13 cellular contexts compared by ENCODE assay signal in genomic region chr12:1171657-1172056, GRCh38.
A peak's percentile ranks its signal among the peaks of the same experiment; 100 is the strongest.
DNase-seq lines count a peak whose midpoint lies in the region; ATAC-seq, FAIRE-seq and TF ChIP-seq lines count a peak whose summit lies in the region.
"Had no signal": no experiment of that assay in that cellular context is flagged by ENCODE, and none has a peak within 500 bp of the region (broad histone marks: within the 10 kb centered on the region; RNA-seq: fewer than 3 reads in every experiment).

No MANE protein-coding gene starts in this region.

- peaks cover 2% of the 10 kb centered on the region for H3K27me3 Mint-ChIP-seq in neural progenitor cell (ENCODE audit: insufficient read depth, low read depth)
- H3K27me3 Mint-ChIP-seq: activated naive CD8-positive, alpha-beta T cell treated with anti-CD3 and anti-CD28 coated beads, Interleukin-2, amount 50 U/mL, for 24 hours had no signal

- H3K27ac ChIP-seq in K562 (ENCODE audit: extremely low read depth, low read depth, low read length) (no peak overlapping the region), neural progenitor cell (peak overlapping the region; percentile 53)
- H3K27ac ChIP-seq: uterus had no signal

- H3K27ac Mint-ChIP-seq in neural progenitor cell: peak overlapping the region; percentile 53
- H3K27ac Mint-ChIP-seq: activated naive CD8-positive, alpha-beta T cell treated with anti-CD3 and anti-CD28 coated beads, Interleukin-2, amount 50 U/mL, for 24 hours had no signal

- peak overlapping the region; percentile 46 for H3K4me3 Mint-ChIP-seq in neural progenitor cell
- H3K4me3 Mint-ChIP-seq: activated naive CD8-positive, alpha-beta T cell treated with anti-CD3 and anti-CD28 coated beads, Interleukin-2, amount 50 U/mL, for 24 hours had no signal

- no CpG with 5 or more reads among the region's 1 CpG for WGBS in K562 (ENCODE audit: insufficient coverage, low coverage, missing lambda C conversion rate)

- no peak for TF ChIP-seq RAD21 in K562 (CRISPR knock-in tag; conservative IDR thresholded peaks at IDR 0.05 in 1 of 2, IDR thresholded peaks at IDR 0.05 in 1 of 2)

- H3F3A ChIP-seq in neural progenitor cell (ENCODE audit: low read depth): peaks cover 9% of the 10 kb centered on the region

- H4K20me1 ChIP-seq in K562 (replicated peaks; ENCODE audit: control insufficient read depth, insufficient read depth, low read length): 0 out of 2 replicates have a peak, but pooled peaks cover 4% of the 10 kb centered on the region
- peaks cover 5% of the 10 kb centered on the region for H4K20me1 ChIP-seq in neural progenitor cell (ENCODE audit: low read depth)

- no peaks in the 10 kb centered on the region for H3K79me2 ChIP-seq in K562 (ENCODE audit: control insufficient read depth, insufficient read depth, low read length)
- no peaks in the 10 kb centered on the region for H3K79me2 ChIP-seq in neural progenitor cell (ENCODE audit: low read depth)

- TF ChIP-seq POLR2A in K562 (conservative IDR thresholded peaks at IDR 0.05): no peak

- peaks cover 13% of the 10 kb centered on the region for H3K36me3 Mint-ChIP-seq in neural progenitor cell

- in situ Hi-C loops in HAP-1 (cut with MboI; ENCODE audit: low sequenced_read_pairs) (no loop called here), K562 (cut with MboI) (no loop called here)

- no peaks in the 10 kb centered on the region for H3K27me3 ChIP-seq in HAP-1 (ENCODE audit: low read depth)
- H3K27me3 ChIP-seq in K562 (ENCODE audit: control insufficient read depth in 2 of 2, insufficient read depth in 2 of 2, low read length in 2 of 2): no peaks in the 10 kb centered on the region
- no peaks in the 10 kb centered on the region for H3K27me3 ChIP-seq in neural progenitor cell
- H3K27me3 ChIP-seq: uterus had no signal

- H3K4me1 ChIP-seq in HAP-1 (peaks cover 22% of the 10 kb centered on the region), K562 (replicated peaks in 1 of 2; ENCODE audit: control insufficient read depth in 2 of 2, insufficient read depth in 2 of 2, low read length in 2 of 2) (no peaks in the 10 kb centered on the region), neural progenitor cell (peaks cover 20% of the 10 kb centered on the region)
- H3K4me1 ChIP-seq: uterus had no signal

- H3K9ac ChIP-seq in K562 (ENCODE audit: insufficient read depth in 1 of 2, low read depth in 2 of 2, low read length in 2 of 2) (no peak overlapping the region), neural progenitor cell (no peak overlapping the region)

- intact Hi-C loops in K562 (cut with micrococcal nuclease): no loop called here

- H3K4me2 ChIP-seq in K562 (ENCODE audit: insufficient read depth, low read length) (no peak overlapping the region), neural progenitor cell (peak overlapping the region; percentile 76)

- peak; percentile 72; the same call in 1 of the 2 replicates for TF ChIP-seq EP300 in K562 (IDR thresholded peaks at IDR 0.05; ENCODE audit: low read length)

- H3K9me3 Mint-ChIP-seq in neural progenitor cell: peaks cover 5% of the 10 kb centered on the region
- H3K9me3 Mint-ChIP-seq: activated naive CD8-positive, alpha-beta T cell treated with anti-CD3 and anti-CD28 coated beads, Interleukin-2, amount 50 U/mL, for 24 hours had no signal

- H3K36me3 ChIP-seq in HAP-1 (replicated peaks) (no peaks in the 10 kb centered on the region), K562 (ENCODE audit: control insufficient read depth, insufficient read depth, low read length) (no peaks in the 10 kb centered on the region), neural progenitor cell (no peaks in the 10 kb centered on the region)
- H3K36me3 ChIP-seq: uterus had no signal

- BruUV-seq in K562 (replicated peaks; lab: Mats Ljungman, UMichigan): no TSS peak

- CTCF ChIA-PET in K562 (lab: Yijun Ruan, JAX; ENCODE audit: low intra/inter-chr PET ratio): no interaction called here

- FAIRE-seq in K562 (lab: Jason Lieb, UNC): no peak
- FAIRE-seq: H1, TTC549 had no signal

- no peak for TF ChIP-seq CTCF in K562 (IDR thresholded peaks at IDR 0.05 in 2 of 3, conservative IDR thresholded peaks at IDR 0.05 in 1 of 3; ENCODE audit: insufficient read depth in 2 of 3, low read depth in 1 of 3, low read length in 3 of 3)
- no peak for TF ChIP-seq CTCF in neural progenitor cell (IDR thresholded peaks at IDR 0.05)

- no peaks in the 10 kb centered on the region for H3K9me3 ChIP-seq in HAP-1
- no peaks in the 10 kb centered on the region for H3K9me3 ChIP-seq in K562 (replicated peaks; ENCODE audit: control insufficient read depth, insufficient read depth, low read depth, low read length)
- no peaks in the 10 kb centered on the region for H3K9me3 ChIP-seq in neural progenitor cell (ENCODE audit: low read depth)
- H3K9me3 ChIP-seq: uterus had no signal

- H3K4me3 ChIP-seq in HAP-1: no peak overlapping the region
- H3K4me3 ChIP-seq in K562: no peak overlapping the region
- H3K4me3 ChIP-seq in neural progenitor cell: peak overlapping the region; percentile 24
- H3K4me3 ChIP-seq: uterus had no signal

- DNase-seq in HAP-1 (ENCODE audit: low spot score in 2 of 2): peak; percentile 54 to 85
- peak; percentile 87 for DNase-seq in NCI-H2171 (lab: John Stamatoyannopoulos, UW)
- DNase-seq in K562 (ENCODE audit: extremely low read depth in 1 of 4, low spot score in 3 of 4): peak in 1 of 4 experiments; percentile 35
- DNase-seq in neural progenitor cell (ENCODE audit: low spot score): peak; percentile 80
- DNase-seq in ureter (ENCODE audit: low spot score): no peak
- DNase-seq in stimulated activated CD4-positive, alpha-beta T cell treated with anti-CD3 and anti-CD28 coated beads, Interleukin-4, amount 100 ng/mL, for 4 hours: no peak
- no peak for DNase-seq in activated CD4-positive, alpha-beta T cell treated with anti-CD3 and anti-CD28 coated beads, Interleukin-2, amount 50 U/mL, for 1 hour
- DNase-seq: activated naive CD8-positive, alpha-beta T cell treated with anti-CD3 and anti-CD28 coated beads, Interleukin-2, amount 50 U/mL, for 24 hours; IMR-90; uterus had no signal

- H3K4me1 Mint-ChIP-seq in neural progenitor cell: peaks cover 24% of the 10 kb centered on the region
- H3K4me1 Mint-ChIP-seq: activated naive CD8-positive, alpha-beta T cell treated with anti-CD3 and anti-CD28 coated beads, Interleukin-2, amount 50 U/mL, for 24 hours had no signal

- POLR2A ChIA-PET in K562 (lab: Yijun Ruan, JAX): interaction anchor here (0.5 to 0.9 kb wide), 2 partner anchors 13 to 856 kb away, joined by 3 read pairs; no protein-coding TSS in a partner anchor

- H3K9me1 ChIP-seq in K562 (ENCODE audit: control insufficient read depth, insufficient read depth, low read length): no peaks in the 10 kb centered on the region

- H2AFZ ChIP-seq in K562 (ENCODE audit: low read depth, low read length): no peak overlapping the region
- no peak overlapping the region for H2AFZ ChIP-seq in neural progenitor cell (replicated peaks)

- ATAC-seq in K562 (no peak), GM21529 (IDR thresholded peaks at IDR 0.05; ENCODE audit: unreplicated experiment) (no peak)
- ATAC-seq: activated naive CD8-positive, alpha-beta T cell treated with anti-CD3 and anti-CD28 coated beads, Interleukin-2, amount 50 U/mL, for 24 hours had no signal

TF ChIP-seq in K562, 482 proteins besides CTCF, POLR2A, EP300 and RAD21 (continues in another document):
- peak in 1 of 2 experiments; percentile 69; a peak in 2 of 4 replicates for TF ChIP-seq FOXA3 (CRISPR knock-in tag; conservative IDR thresholded peaks at IDR 0.05 in 1 of 2, IDR thresholded peaks at IDR 0.05 in 1 of 2)
- no peak for TF ChIP-seq FOXO4 (CRISPR knock-in tag; IDR thresholded peaks at IDR 0.05)
- TF ChIP-seq ZBTB2 (IDR thresholded peaks at IDR 0.05): no peak
- TF ChIP-seq FOXM1 (IDR thresholded peaks at IDR 0.05; ENCODE audit: low read depth): peak; percentile 66; the same call in 1 of the 2 replicates
- no peak for TF ChIP-seq FOXM1 (CRISPR knock-in tag; IDR thresholded peaks at IDR 0.05; ENCODE audit: low read depth)
- TF ChIP-seq MYNN (IDR thresholded peaks at IDR 0.05): no peak
- no peak for TF ChIP-seq MYNN (CRISPR knock-in tag; IDR thresholded peaks at IDR 0.05)
- TF ChIP-seq PKNOX1 (IDR thresholded peaks at IDR 0.05): peak; percentile 90
- TF ChIP-seq RCOR1 (IDR thresholded peaks at IDR 0.05; ENCODE audit: borderline replicate concordance in 1 of 2, low read depth in 2 of 2, low read length in 2 of 2): peak; percentile 97 to 100
- no peak for TF ChIP-seq ZNF232 (CRISPR knock-in tag; IDR thresholded peaks at IDR 0.05)
- no peak for TF ChIP-seq PCBP2 (IDR thresholded peaks at IDR 0.05; ENCODE audit: low read depth, low read length, poor library complexity, severe bottlenecking)
- no peak for TF ChIP-seq ZNF444 (CRISPR knock-in tag; IDR thresholded peaks at IDR 0.05)
- TF ChIP-seq ZNF121 (CRISPR knock-in tag; conservative IDR thresholded peaks at IDR 0.05): no peak

Comparison
In these comparisons a context has a peak if more than half of its experiments do, and no peak if none do; other contexts are left out.
1. DNase-seq: peak in HAP-1 (2 of 2), NCI-H2171 (single experiment) and neural progenitor cell (single experiment); none in ureter (single experiment), stimulated activated CD4-positive, alpha-beta T cell treated with anti-CD3 and anti-CD28 coated beads, Interleukin-4, amount 100 ng/mL, for 4 hours (0 of 2) and activated CD4-positive, alpha-beta T cell treated with anti-CD3 and anti-CD28 coated beads, Interleukin-2, amount 50 U/mL, for 1 hour (single experiment).